Comparison of ENCODE assay signal across 15 cellular contexts in genomic region chr4:141339966-141340365, GRCh38.
"Had no signal": no experiment of that assay in that cellular context is flagged by ENCODE, and none has a peak within 500 bp of the region (broad histone marks: within the 10 kb centered on the region; RNA-seq: fewer than 3 reads in every experiment).

No MANE protein-coding gene starts in this region.

- H3K4me1 ChIP-seq: adrenal gland, left lung, transverse colon had no signal

- ATAC-seq: activated CD4-positive, alpha-beta T cell treated with anti-CD3 and anti-CD28 coated beads for 36 hours; activated CD8-positive, alpha-beta T cell treated with anti-CD3 and anti-CD28 coated beads for 36 hours; activated T-cell treated with anti-CD3 and anti-CD28 coated beads, Interleukin-2, amount 50 U/mL, for 4 hours; left lung; natural killer cell; T-helper 17 cell had no signal

- H3K36me3 ChIP-seq: adrenal gland, left lung, transverse colon had no signal

- H3K27ac ChIP-seq: adrenal gland, left lung, transverse colon had no signal

- DNase-seq: activated CD4-positive, alpha-beta T cell treated with anti-CD3 and anti-CD28 coated beads for 36 hours; activated CD8-positive, alpha-beta T cell treated with anti-CD3 and anti-CD28 coated beads for 36 hours; activated effector memory CD4-positive, alpha-beta T cell treated with Interleukin-2 at 50 U/mL for 16 hours; activated T-cell treated with anti-CD3 and anti-CD28 coated beads, Interleukin-2, amount 50 U/mL, for 4 hours; adrenal gland; cortex of kidney; effector CD4-positive, alpha-beta T cell; left lung; mesenchymal stem cell; natural killer cell; stimulated activated CD4-positive, alpha-beta T cell treated with anti-CD3 and anti-CD28 coated beads, Interleukin-2, amount 100 ng/mL, for 48 hours; stimulated activated naive CD4-positive, alpha-beta T cell; substantia nigra; T-helper 17 cell; transverse colon had no signal

- H3K27me3 ChIP-seq: adrenal gland, left lung, transverse colon had no signal

- H3K4me3 ChIP-seq: adrenal gland, left lung, transverse colon had no signal
